ENCODE assay signal across 8 cellular contexts in the genomic region with DNA sequence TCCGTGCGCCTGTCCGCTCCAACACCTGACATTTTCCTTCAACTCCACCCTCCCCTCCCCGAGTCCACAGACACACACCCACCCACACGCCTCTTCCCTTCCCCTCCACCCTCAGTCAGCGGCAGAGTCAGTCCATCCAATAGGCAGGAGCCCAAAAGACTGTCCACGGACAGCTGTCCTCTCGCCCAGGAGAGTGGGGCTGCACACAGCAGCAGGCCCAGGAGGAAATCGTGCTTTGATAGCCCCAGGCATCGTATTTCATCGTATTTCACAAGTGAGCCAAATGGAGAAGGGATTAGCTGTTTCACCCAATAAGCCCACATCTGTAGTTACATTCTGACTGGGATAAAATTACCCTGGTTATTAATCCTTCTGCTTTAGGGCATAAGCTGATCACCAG.
A peak's percentile ranks its signal among the peaks of the same experiment; 100 is the strongest.
DNase-seq lines count a peak whose midpoint lies in the region; ATAC-seq, FAIRE-seq and TF ChIP-seq lines count a peak whose summit lies in the region.

No MANE protein-coding gene starts in this region.

- peaks cover 26% of the 10 kb centered on the region for H3K4me1 Mint-ChIP-seq in activated CD4-positive, alpha-beta T cell treated with anti-CD3 and anti-CD28 coated beads, Interleukin-2, amount 10 ng/mL, durations not matched to agents 24 days and 14 days
- peaks cover 9% of the 10 kb centered on the region for H3K4me1 Mint-ChIP-seq in WTC11

- no peak for TF ChIP-seq CTCF in WTC11 (IDR thresholded peaks at IDR 0.05)

- no peak for DNase-seq in activated CD4-positive, alpha-beta T cell treated with anti-CD3 and anti-CD28 coated beads, Interleukin-2, amount 10 ng/mL, durations not matched to agents 24 days and 14 days
- no peak for DNase-seq in activated CD4-positive, alpha-beta T cell treated with anti-CD3 and anti-CD28 coated beads for 1 hour
- DNase-seq in WTC11 (ENCODE audit: low spot score) (no peak), GM12892 (ENCODE audit: insufficient read length) (no peak)

- H3K4me3 Mint-ChIP-seq in activated CD4-positive, alpha-beta T cell treated with anti-CD3 and anti-CD28 coated beads, Interleukin-2, amount 10 ng/mL, durations not matched to agents 24 days and 14 days: peak overlapping the region; percentile 88
- H3K4me3 Mint-ChIP-seq in WTC11: peak overlapping the region; percentile 62

- 92% methylated on average over 11 of the region's 11 CpGs for WGBS in thymus

- H3K36me3 Mint-ChIP-seq in activated CD4-positive, alpha-beta T cell treated with anti-CD3 and anti-CD28 coated beads, Interleukin-2, amount 10 ng/mL, durations not matched to agents 24 days and 14 days (ENCODE audit: low read depth): no peaks in the 10 kb centered on the region
- no peaks in the 10 kb centered on the region for H3K36me3 Mint-ChIP-seq in WTC11

- ATAC-seq in WTC11: no peak
- ATAC-seq in GM21529 (IDR thresholded peaks at IDR 0.05; ENCODE audit: unreplicated experiment): no peak
- ATAC-seq in GM19467 (IDR thresholded peaks at IDR 0.05; ENCODE audit: unreplicated experiment): no peak

- intact Hi-C loops in activated CD4-positive, alpha-beta T cell treated with anti-CD3 and anti-CD28 coated beads, Interleukin-2, amount 10 ng/mL, durations not matched to agents 24 days and 14 days (cut with micrococcal nuclease): loop anchor here (5.0 to 10.0 kb wide), 3 partner anchors 103 to 1169 kb away; a partner anchor contains a TSS

- no peaks in the 10 kb centered on the region for H3K9me3 ChIP-seq in iPS-15b (ENCODE audit: control insufficient read depth, insufficient read depth, low read length)
- no peaks in the 10 kb centered on the region for H3K9me3 ChIP-seq in thymus (ENCODE audit: control insufficient read depth)

- FAIRE-seq in GM12892 (lab: Jason Lieb, UNC): no peak

- POLR2A ChIA-PET in WTC11 (lab: Charles Lee): interaction anchor here (1.0 kb wide), 1 partner anchor 820 kb away, joined by 9 read pairs; no protein-coding TSS in a partner anchor

- peak overlapping the region; percentile 64 for H3K27ac ChIP-seq in thymus (ENCODE audit: low read depth)

- no peaks in the 10 kb centered on the region for H3K9me3 Mint-ChIP-seq in activated CD4-positive, alpha-beta T cell treated with anti-CD3 and anti-CD28 coated beads, Interleukin-2, amount 10 ng/mL, durations not matched to agents 24 days and 14 days
- peaks cover 4% of the 10 kb centered on the region for H3K9me3 Mint-ChIP-seq in WTC11

- H3K27me3 Mint-ChIP-seq in activated CD4-positive, alpha-beta T cell treated with anti-CD3 and anti-CD28 coated beads, Interleukin-2, amount 10 ng/mL, durations not matched to agents 24 days and 14 days: peaks cover 5% of the 10 kb centered on the region
- peaks cover 11% of the 10 kb centered on the region for H3K27me3 Mint-ChIP-seq in WTC11 (ENCODE audit: low read depth)

- H3K4me3 ChIP-seq in iPS-15b (ENCODE audit: low read depth, low read length) (peak overlapping the region; percentile 48), thymus (ENCODE audit: low read length) (peak overlapping the region; percentile 44)

- CTCF ChIA-PET in WTC11 (lab: Charles Lee): interaction anchor here (1.2 to 1.9 kb wide), 2 partner anchors 16 to 204 kb away, joined by 4 to 16 read pairs; no protein-coding TSS in a partner anchor

- TF ChIP-seq POLR2A in GM12892 (IDR thresholded peaks at IDR 0.05; ENCODE audit: low read depth, low read length): no peak

- H3K9ac ChIP-seq in iPS-15b (ENCODE audit: low read depth, low read length): no peak overlapping the region

- peaks cover 11% of the 10 kb centered on the region for H3K27me3 ChIP-seq in iPS-15b (ENCODE audit: control insufficient read depth, insufficient read depth, low read length)
- H3K27me3 ChIP-seq in thymus (ENCODE audit: control insufficient read depth, insufficient read depth): no peaks in the 10 kb centered on the region

- H3K27ac Mint-ChIP-seq in activated CD4-positive, alpha-beta T cell treated with anti-CD3 and anti-CD28 coated beads, Interleukin-2, amount 10 ng/mL, durations not matched to agents 24 days and 14 days: no peak overlapping the region
- peak overlapping the region; percentile 43; the same call in 1 of the 2 replicates for H3K27ac Mint-ChIP-seq in WTC11

- H3K36me3 ChIP-seq in iPS-15b (ENCODE audit: control insufficient read depth, insufficient read depth, low read length): no peaks in the 10 kb centered on the region
- no peaks in the 10 kb centered on the region for H3K36me3 ChIP-seq in thymus (ENCODE audit: control insufficient read depth, insufficient read depth)

- peaks cover 2% of the 10 kb centered on the region for H3K4me1 ChIP-seq in iPS-15b (ENCODE audit: control insufficient read depth, insufficient read depth, low read length)
- peaks cover 7% of the 10 kb centered on the region for H3K4me1 ChIP-seq in thymus (ENCODE audit: control insufficient read depth, insufficient read depth, low read length)

TF ChIP-seq in WTC11, 78 proteins besides CTCF, POLR2A, EP300 and RAD21:
- TF ChIP-seq MXD4 (CRISPR knock-in tag; IDR thresholded peaks at IDR 0.05; ENCODE audit: borderline replicate concordance) (no peak), ZNF138 (CRISPR knock-in tag; conservative IDR thresholded peaks at IDR 0.05) (no peak), IRF2 (CRISPR knock-in tag; IDR thresholded peaks at IDR 0.05; ENCODE audit: borderline replicate concordance, low read depth) (no peak), JUN (CRISPR knock-in tag; IDR thresholded peaks at IDR 0.05) (no peak), ZNF423 (CRISPR knock-in tag; IDR thresholded peaks at IDR 0.05) (no peak)
- TF ChIP-seq, protein P1, sequence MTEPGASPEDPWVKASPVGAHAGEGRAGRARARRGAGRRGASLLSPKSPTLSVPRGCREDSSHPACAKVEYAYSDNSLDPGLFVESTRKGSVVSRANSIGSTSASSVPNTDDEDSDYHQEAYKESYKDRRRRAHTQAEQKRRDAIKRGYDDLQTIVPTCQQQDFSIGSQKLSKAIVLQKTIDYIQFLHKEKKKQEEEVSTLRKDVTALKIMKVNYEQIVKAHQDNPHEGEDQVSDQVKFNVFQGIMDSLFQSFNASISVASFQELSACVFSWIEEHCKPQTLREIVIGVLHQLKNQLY (CRISPR knock-in tag; IDR thresholded peaks at IDR 0.05): no peak
